Comparison of ENCODE assay signal across 13 cellular contexts in genomic region chr4:150950657-150951056, GRCh38.
A peak's percentile ranks its signal among the peaks of the same experiment; 100 is the strongest.
DNase-seq lines count a peak whose midpoint lies in the region; ATAC-seq and TF ChIP-seq lines count a peak whose summit lies in the region.
"Had no signal": no experiment of that assay in that cellular context is flagged by ENCODE, and none has a peak within 500 bp of the region (broad histone marks: within the 10 kb centered on the region; RNA-seq: fewer than 3 reads in every experiment).

No MANE protein-coding gene starts in this region.

- H3K27ac ChIP-seq in left ventricle myocardium inferior (replicated peaks), result peak overlapping the region; percentile 15

- ATAC-seq in GM18502 (IDR thresholded peaks at IDR 0.05; ENCODE audit: poor library complexity, unreplicated experiment), result peak; percentile 87
- ATAC-seq in GM21576 (IDR thresholded peaks at IDR 0.05; ENCODE audit: unreplicated experiment), result peak; percentile 76
- peak; percentile 72 for ATAC-seq in HG03457 (IDR thresholded peaks at IDR 0.05; ENCODE audit: unreplicated experiment)
- ATAC-seq: activated T-cell treated with anti-CD3 and anti-CD28 coated beads, Interleukin-2, amount 50 U/mL, for 72 hours; sciatic nerve; stimulated activated naive CD8-positive, alpha-beta T cell treated with anti-CD3 and anti-CD28 coated beads, Interleukin-15, amount 100 ng/mL, for 72 hours had no signal

- H3K9me3 ChIP-seq in left ventricle myocardium inferior (replicated peaks), result peaks cover 5% of the 10 kb centered on the region

- H3K4me1 ChIP-seq in left ventricle myocardium inferior, result peaks cover 17% of the 10 kb centered on the region

- H3K27me3 ChIP-seq in left ventricle myocardium inferior (ENCODE audit: low read depth), result no peaks in the 10 kb centered on the region

- DNase-seq in left ventricle myocardium inferior, result no peak
- DNase-seq in amygdala (lab: John Stamatoyannopoulos, UW), result no peak
- DNase-seq in KG1 (lab: John Stamatoyannopoulos, UW), result no peak
- no peak for DNase-seq in COR-L47 (lab: John Stamatoyannopoulos, UW)
- no peak for DNase-seq in foreskin fibroblast
- DNase-seq: activated T-cell treated with anti-CD3 and anti-CD28 coated beads, Interleukin-2, amount 50 U/mL, for 72 hours; islet precursor cell; NCI-H1417; stimulated activated naive CD8-positive, alpha-beta T cell treated with anti-CD3 and anti-CD28 coated beads, Interleukin-15, amount 100 ng/mL, for 72 hours had no signal

- H3K36me3 ChIP-seq in left ventricle myocardium inferior, result no peaks in the 10 kb centered on the region

- intact Hi-C loops in left ventricle myocardium inferior (cut with micrococcal nuclease), result no loop called here

- no peak overlapping the region for H3K4me3 ChIP-seq in left ventricle myocardium inferior
- no peak overlapping the region for H3K4me3 ChIP-seq in foreskin fibroblast (ENCODE audit: low read depth in 1 of 2, low read length in 2 of 2)

- TF ChIP-seq CTCF in left ventricle myocardium inferior (IDR thresholded peaks at IDR 0.05; ENCODE audit: borderline replicate concordance) (no peak), foreskin fibroblast (IDR thresholded peaks at IDR 0.05; ENCODE audit: low read depth, low read length) (no peak)
